ENCODE assay signal across 1 cellular context in the genomic region with DNA sequence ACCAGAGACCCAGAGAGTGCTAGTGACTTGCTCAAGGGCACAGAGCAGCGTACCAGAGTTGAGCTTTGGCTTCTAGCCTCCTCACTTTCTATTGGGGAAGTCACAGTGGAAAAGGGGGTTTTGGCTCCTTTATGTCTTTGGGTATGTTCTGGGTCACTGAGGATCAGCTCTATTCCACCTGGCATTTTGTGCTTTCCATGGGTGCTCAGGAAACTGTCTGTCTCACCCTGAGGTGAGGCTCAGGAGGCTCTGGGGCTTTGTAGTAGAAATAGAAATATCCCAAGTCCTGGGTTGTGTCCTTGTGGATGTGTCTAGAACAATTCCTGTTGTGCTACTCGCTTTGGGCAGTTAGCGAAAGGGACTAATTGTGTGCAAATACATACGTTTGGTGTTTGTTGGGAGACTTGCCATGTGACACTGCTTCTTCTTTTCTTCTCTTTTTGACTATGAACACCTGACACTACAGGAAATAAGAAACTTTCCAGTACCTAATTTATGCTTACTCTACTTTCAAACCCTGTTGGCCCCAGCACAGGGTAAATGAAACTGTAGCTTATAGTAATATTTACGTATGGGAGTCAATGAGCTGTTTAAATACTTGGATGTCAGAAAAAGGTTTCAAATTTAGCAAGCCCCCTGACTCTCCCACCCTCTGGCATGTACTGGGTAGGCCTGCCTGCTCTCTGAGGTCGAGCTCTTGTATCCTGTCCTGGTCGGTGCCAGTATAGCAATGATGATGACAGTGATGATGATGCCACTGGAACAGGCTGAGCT.
TF ChIP-seq lines count a peak whose summit lies in the region.

No MANE protein-coding gene starts in this region.

TF ChIP-seq in SK-N-SH treated with all-trans-retinoic acid at 6 μM for 48 hours, 23 proteins besides CTCF, POLR2A, EP300 and RAD21 (continued from another document):
- TF ChIP-seq, protein P1, sequence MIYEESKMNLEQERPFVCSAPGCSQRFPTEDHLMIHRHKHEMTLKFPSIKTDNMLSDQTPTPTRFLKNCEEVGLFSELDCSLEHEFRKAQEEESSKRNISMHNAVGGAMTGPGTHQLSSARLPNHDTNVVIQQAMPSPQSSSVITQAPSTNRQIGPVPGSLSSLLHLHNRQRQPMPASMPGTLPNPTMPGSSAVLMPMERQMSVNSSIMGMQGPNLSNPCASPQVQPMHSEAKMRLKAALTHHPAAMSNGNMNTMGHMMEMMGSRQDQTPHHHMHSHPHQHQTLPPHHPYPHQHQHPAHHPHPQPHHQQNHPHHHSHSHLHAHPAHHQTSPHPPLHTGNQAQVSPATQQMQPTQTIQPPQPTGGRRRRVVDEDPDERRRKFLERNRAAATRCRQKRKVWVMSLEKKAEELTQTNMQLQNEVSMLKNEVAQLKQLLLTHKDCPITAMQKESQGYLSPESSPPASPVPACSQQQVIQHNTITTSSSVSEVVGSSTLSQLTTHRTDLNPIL (CRISPR knock-in tag; IDR thresholded peaks at IDR 0.05; ENCODE audit: low read depth): peak; percentile 15; the same call in 1 of the 2 replicates
- 0 out of 2 replicates have a peak, but pooled peaks have one; percentile 18 for TF ChIP-seq ZFP3 (CRISPR knock-in tag; IDR thresholded peaks at IDR 0.05)
